Comparison of ENCODE assay signal across 11 cellular contexts in genomic region chr1:206856674-206857464, GRCh38. TPM values are rescaled to one million over a fixed set of nuclear protein-coding genes. Genes with fewer than 3 reads are reported as not detected.
DNase-seq lines count a peak whose midpoint lies in the region; TF ChIP-seq lines count a peak whose summit lies in the region.
"Had no signal": no experiment of that assay in that cellular context is flagged by ENCODE, and none has a peak within 500 bp of the region (broad histone marks: within the 10 kb centered on the region; RNA-seq: fewer than 3 reads in every experiment).

No MANE protein-coding gene starts in this region.

- H2AFZ ChIP-seq in fibroblast of lung (ENCODE audit: low read length), result no peak overlapping the region

- DNase-seq in AG04450 (ENCODE audit: low read depth, low spot score) (no peak), GM10266 (ENCODE audit: extremely low spot score) (no peak), RPMI7951 (ENCODE audit: low read depth) (peak; percentile 22), fibroblast of lung (ENCODE audit: low read depth in 2 of 2) (no peak), anterior cingulate cortex (lab: John Stamatoyannopoulos, UW) (no peak), NCI-H1930 (lab: John Stamatoyannopoulos, UW) (no peak), adrenal gland (no peak)
- DNase-seq in activated effector memory CD4-positive, alpha-beta T cell treated with anti-CD3 and anti-CD28 coated beads, Interleukin-2, amount 50 U/mL, for 16 hours, result no peak
- DNase-seq: GF-D8, NCI-H345 had no signal

- H3K27ac ChIP-seq in AG04450 (ENCODE audit: low read depth, low read length) (no peak overlapping the region), fibroblast of lung (ENCODE audit: insufficient read depth, low read length) (no peak overlapping the region), adrenal gland (no peak overlapping the region)

- H3K4me1 ChIP-seq in fibroblast of lung (ENCODE audit: control insufficient read depth, extremely low read depth, insufficient read depth, low read length) (no peaks in the 10 kb centered on the region), adrenal gland (replicated peaks in 1 of 2) (no peaks in the 10 kb centered on the region)

- no peak overlapping the region for H3K4me2 ChIP-seq in fibroblast of lung (ENCODE audit: extremely low read depth, insufficient read depth, low read length)

- no peak overlapping the region for H3K9ac ChIP-seq in fibroblast of lung (ENCODE audit: insufficient read depth, low read length)

- H3K36me3 ChIP-seq in fibroblast of lung (ENCODE audit: control insufficient read depth, insufficient read depth, low read length) (no peaks in the 10 kb centered on the region), adrenal gland (replicated peaks in 1 of 2) (no peaks in the 10 kb centered on the region)

- intact Hi-C loops in adrenal gland (cut with DNase I), result no loop called here

- no peaks in the 10 kb centered on the region for H3K79me2 ChIP-seq in fibroblast of lung (ENCODE audit: control insufficient read depth, insufficient read depth, low read length)

- no peak overlapping the region for H3K4me3 ChIP-seq in AG04450 (ENCODE audit: low read depth, low read length)
- H3K4me3 ChIP-seq in fibroblast of lung (replicated peaks in 1 of 4; ENCODE audit: control extremely low read depth in 1 of 4, insufficient read depth in 1 of 4, low read depth in 3 of 4, low read length in 4 of 4), result no peak overlapping the region
- H3K4me3 ChIP-seq in adrenal gland, result no peak overlapping the region

- H4K20me1 ChIP-seq in fibroblast of lung (ENCODE audit: control insufficient read depth, extremely low read depth, insufficient read depth, low read length), result no peaks in the 10 kb centered on the region

- no peaks in the 10 kb centered on the region for H3K27me3 ChIP-seq in AG04450 (ENCODE audit: control insufficient read depth, insufficient read depth, low read length)
- peaks cover 2% of the 10 kb centered on the region for H3K27me3 ChIP-seq in fibroblast of lung (ENCODE audit: control insufficient read depth, insufficient read depth, low read length)
- H3K27me3 ChIP-seq in adrenal gland, result no peaks in the 10 kb centered on the region

- POLR2A ChIA-PET in AG04450 (lab: Yijun Ruan, JAX), result no interaction called here

- 72 to 85% (median 78%) methylated on average over 5 of the region's 5 CpGs for WGBS in adrenal gland, 4 donors

- TF ChIP-seq POLR2A in adrenal gland (IDR thresholded peaks at IDR 0.05), result no peak

- TF ChIP-seq CTCF in AG04450 (IDR thresholded peaks at IDR 0.05; ENCODE audit: low read depth, low read length), result peak; percentile 39
- peak; percentile 26 for TF ChIP-seq CTCF in GM10266 (IDR thresholded peaks at IDR 0.05; ENCODE audit: control insufficient read depth, insufficient read depth, low read depth, missing control alignments)
- TF ChIP-seq CTCF in fibroblast of lung (conservative IDR thresholded peaks at IDR 0.05 in 1 of 2, IDR thresholded peaks at IDR 0.05 in 1 of 2; ENCODE audit: low read depth in 1 of 2, low read length in 2 of 2), result peak; percentile 19 to 20
- TF ChIP-seq CTCF in adrenal gland (IDR thresholded peaks at IDR 0.05), result no peak

- CTCF ChIA-PET in AG04450 (lab: Charles Lee), result interaction anchor here (0.6 to 5.5 kb wide), 4 partner anchors 8 to 55 kb away, joined by 3 to 43 read pairs (median 8); partner anchors contain the start of gene IL20

- no peaks in the 10 kb centered on the region for H3K9me3 ChIP-seq in AG04450 (ENCODE audit: control insufficient read depth, insufficient read depth, low read length)
- H3K9me3 ChIP-seq in fibroblast of lung (ENCODE audit: control insufficient read depth, insufficient read depth, low read depth, low read length), result no peaks in the 10 kb centered on the region
- peaks cover 0 to 6% (median 0%) of the 10 kb centered on the region in 3 donors for H3K9me3 ChIP-seq in adrenal gland (replicated peaks in 1 of 3)

RNA-seq across cellular contexts. Expression of gene IL20, which starts 8.6 kb away (rescaled TPM):
- polyA plus RNA-seq in AG04450 (2011; rRNA removed) (not detected in 2 replicates), fibroblast of lung (not detected in 2 replicates), adrenal gland (under 1 TPM in 1 of 3 donors, not detected in 2; 0.13 TPM)
- not detected in 2 replicates for polyA minus RNA-seq in AG04450 (2011; rRNA and poly(A)+ RNA removed)
- not detected in 2 replicates for total RNA-seq in RPMI7951 (2014; rRNA removed; shearing (Covaris generic))
- total RNA-seq in fibroblast of lung (not detected in 2 replicates), adrenal gland (under 1 TPM in 2 of 8 donors, not detected in 6; 0.41 to 0.53 TPM)
- polyA plus RNA-seq in fibroblast of lung (2012), result not detected in 2 replicates
- polyA minus RNA-seq in fibroblast of lung (ENCODE audit: low replicate concordance), result not detected in 2 replicates
- total RNA-seq: right cardiac atrium had no signal
- polyA plus RNA-seq: right cardiac atrium had no signal

RNA-seq across cellular contexts. Expression of gene IL24, which starts 40.4 kb away (rescaled TPM):
- polyA plus RNA-seq in AG04450 (2011; rRNA removed) (0.60 and 0.73 TPM in 2 replicates), fibroblast of lung (0.54 TPM in 1 of 2 replicates, not detected in the other), adrenal gland (not detected)
- polyA minus RNA-seq in AG04450 (2011; rRNA and poly(A)+ RNA removed), result 0.17 and 0.28 TPM in 2 replicates
- total RNA-seq in RPMI7951 (2014; rRNA removed; shearing (Covaris generic)), result 2.1 and 2.6 TPM in 2 replicates
- total RNA-seq in fibroblast of lung (0.17 TPM in 1 of 2 replicates, not detected in the other), adrenal gland (not detected)
- 0.13 and 0.91 TPM in 2 replicates for polyA plus RNA-seq in fibroblast of lung (2012)
- 3.0 TPM in 1 of 2 replicates, not detected in the other for polyA minus RNA-seq in fibroblast of lung (ENCODE audit: low replicate concordance)
- total RNA-seq: right cardiac atrium had no signal
- polyA plus RNA-seq: right cardiac atrium had no signal

Comparison
In these comparisons a context has a peak if more than half of its experiments do, and no peak if none do; other contexts are left out.
1. CTCF ChIP-seq: peak in AG04450 (single experiment), GM10266 (single experiment) and fibroblast of lung (2 of 2); none in adrenal gland (0 of 6).